ENCODE assay signal across 7 cellular contexts in genomic region chr13:23384111-23384510, GRCh38. TPM values are rescaled to one million over a fixed set of nuclear protein-coding genes. Genes with fewer than 3 reads are reported as not detected.
DNase-seq lines count a peak whose midpoint lies in the region; ATAC-seq, FAIRE-seq and TF ChIP-seq lines count a peak whose summit lies in the region.

No MANE protein-coding gene starts in this region.

- no peaks in the 10 kb centered on the region for H3K9me2 ChIP-seq in PC-3 (replicated peaks; ENCODE audit: low read length)

- CTCF ChIA-PET in PC-3 (lab: Charles Lee) = no interaction called here

- no peaks in the 10 kb centered on the region for H3K79me2 ChIP-seq in PC-3 (ENCODE audit: low read length)

- H3K9me3 Mint-ChIP-seq in HFFc6 = no peaks in the 10 kb centered on the region
- H3K9me3 Mint-ChIP-seq in endothelial cell (ENCODE audit: unreplicated experiment) = no peaks in the 10 kb centered on the region

- H3K36me3 Mint-ChIP-seq in HFFc6 (ENCODE audit: low read depth) = peaks cover 9% of the 10 kb centered on the region; the same call in 1 of the 2 replicates
- H3K36me3 Mint-ChIP-seq in endothelial cell (ENCODE audit: low read depth, unreplicated experiment) = no peaks in the 10 kb centered on the region

- H3K9me3 ChIP-seq in PC-3 (ENCODE audit: low read length) = no peaks in the 10 kb centered on the region

- intact Hi-C loops in PC-3 (cut with micrococcal nuclease) = no loop called here

- no peaks in the 10 kb centered on the region for H3K27me3 Mint-ChIP-seq in HFFc6 (ENCODE audit: insufficient read depth)
- H3K27me3 Mint-ChIP-seq in endothelial cell (ENCODE audit: unreplicated experiment) = no peaks in the 10 kb centered on the region

- H3K4me1 Mint-ChIP-seq in HFFc6 (ENCODE audit: low read depth) = peaks cover 61% of the 10 kb centered on the region
- peaks cover 27% of the 10 kb centered on the region for H3K4me1 Mint-ChIP-seq in endothelial cell (ENCODE audit: unreplicated experiment)

- no peaks in the 10 kb centered on the region for H4K20me1 ChIP-seq in PC-3 (ENCODE audit: low read length)

- no peak overlapping the region for H2AFZ ChIP-seq in PC-3 (ENCODE audit: low read length)

- H3K27me3 ChIP-seq in PC-3 (ENCODE audit: low read length) = no peaks in the 10 kb centered on the region

- H3K4me2 ChIP-seq in PC-3 (ENCODE audit: low read length) = no peak overlapping the region

- no peaks in the 10 kb centered on the region for H3K36me3 ChIP-seq in PC-3 (ENCODE audit: low read depth, low read length)

- no peak for TF ChIP-seq CTCF in HFFc6 (IDR thresholded peaks at IDR 0.05)
- no peak for TF ChIP-seq CTCF in PC-3 (conservative IDR thresholded peaks at IDR 0.05; ENCODE audit: low read depth, low read length)
- TF ChIP-seq CTCF in endothelial cell (IDR thresholded peaks at IDR 0.05; ENCODE audit: unreplicated experiment) = no peak

- FAIRE-seq in urothelium cell line (lab: Jason Lieb, UNC) = no peak

- no peak overlapping the region for H3K4me3 Mint-ChIP-seq in HFFc6
- no peak overlapping the region for H3K4me3 Mint-ChIP-seq in endothelial cell (ENCODE audit: unreplicated experiment)

- DNase-seq in HFFc6 (peak; percentile 68), PC-3 (peak; percentile 51), skeletal muscle cell (ENCODE audit: low read depth) (peak; percentile 52), urothelium cell line (ENCODE audit: low spot score) (no peak), endothelial cell (ENCODE audit: low spot score) (no peak)
- DNase-seq in activated CD8-positive, alpha-beta memory T cell treated with anti-CD3 and anti-CD28 coated beads, Interleukin-2, amount 50 U/mL, for 4 hours = no peak

- no peak overlapping the region for H3K9ac ChIP-seq in PC-3 (ENCODE audit: low read length)

- H3K4me3 ChIP-seq in PC-3 (ENCODE audit: low read length) (no peak overlapping the region), skeletal muscle cell (ENCODE audit: low read depth, low read length) (no peak overlapping the region)

- peak; percentile 89 for ATAC-seq in GM18870 (IDR thresholded peaks at IDR 0.05; ENCODE audit: unreplicated experiment)
- peak; percentile 49; the same call in 1 of the 2 replicates for ATAC-seq in PC-3

- H3K27ac ChIP-seq in PC-3 (ENCODE audit: low read length) = peak overlapping the region; percentile 13; the same call in 1 of the 2 replicates

- no peaks in the 10 kb centered on the region for H3F3A ChIP-seq in PC-3 (ENCODE audit: low read length, unreplicated experiment)

- POLR2A ChIA-PET in PC-3 (lab: Charles Lee; ENCODE audit: unreplicated experiment) = no interaction called here

- BruUV-seq in PC-3 (replicated peaks; lab: Mats Ljungman, UMichigan) = no TSS peak

- H3K27ac Mint-ChIP-seq in HFFc6 = peak overlapping the region; percentile 77
- H3K27ac Mint-ChIP-seq in endothelial cell (ENCODE audit: unreplicated experiment) = no peak overlapping the region

- peaks cover 9% of the 10 kb centered on the region; the same call in 1 of the 2 replicates for H3K4me1 ChIP-seq in PC-3 (ENCODE audit: insufficient read depth, low read length)

RNA-seq across cellular contexts. Expression of gene SACS, which starts 49.4 kb away (rescaled TPM):
- 10 to 100 TPM; 43.9 to 50.9 (median 47.1) TPM for total RNA-seq in HFFc6 (2021; fragmentation: NEBNext Ultra II Directional; extraction: Animal tissue kit (Norgen Biotek cat#: 25700))
- 31.6 and 85.2 TPM in 2 replicates for total RNA-seq in PC-3 (2014; rRNA removed)
- total RNA-seq in endothelial cell (ENCODE audit: unreplicated experiment) = 45.8 TPM

Comparison
In these comparisons a context has a peak if more than half of its experiments do, and no peak if none do; other contexts are left out.
1. DNase-seq: peak in HFFc6 (single experiment), PC-3 (single experiment) and skeletal muscle cell (single experiment); none in urothelium cell line (single experiment), endothelial cell (single experiment) and activated CD8-positive, alpha-beta memory T cell treated with anti-CD3 and anti-CD28 coated beads, Interleukin-2, amount 50 U/mL, for 4 hours (single experiment).